ENCODE assay signal across 25 cellular contexts in the genomic region with DNA sequence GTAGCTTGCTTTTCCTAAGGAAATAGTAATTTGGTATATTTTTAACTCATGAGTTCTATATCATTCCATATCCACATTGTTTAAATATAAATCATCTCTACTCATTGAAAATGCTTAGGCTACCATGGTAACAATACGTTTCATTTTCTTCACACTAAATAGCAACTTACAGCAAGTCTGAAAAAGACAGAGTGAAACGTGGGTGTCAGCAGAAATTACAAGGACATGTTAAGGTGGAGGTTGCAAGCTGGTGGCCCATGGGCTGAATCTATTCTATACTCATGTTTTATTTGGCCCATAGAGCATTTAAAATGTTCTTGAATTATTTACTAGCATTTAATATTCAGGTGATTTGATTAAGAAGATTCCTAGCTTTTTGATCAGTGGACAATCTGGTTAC.
"Had no signal": no experiment of that assay in that cellular context is flagged by ENCODE, and none has a peak within 500 bp of the region (broad histone marks: within the 10 kb centered on the region; RNA-seq: fewer than 3 reads in every experiment).

No MANE protein-coding gene starts in this region.

- H3K4me2 ChIP-seq: hepatocyte had no signal

- H3K36me3 Mint-ChIP-seq: memory B cell; naive B cell; natural killer cell treated with Interleukin-12 subunit alpha and Interleukin-12 subunit beta and Interleukin-15 and Interleukin-18, amount 100 ng/mL, for 72 hours; stimulated activated memory B cell treated with anti-CD40 and anti-IgM and Interleukin-4, amounts not matched to agents 10 μg/mL and 1 μg/mL and 100 μg/mL, for 72 hours had no signal

- H3K4me1 Mint-ChIP-seq: memory B cell; naive B cell; stimulated activated memory B cell treated with anti-CD40 and anti-IgM and Interleukin-4, amounts not matched to agents 10 μg/mL and 1 μg/mL and 100 μg/mL, for 72 hours had no signal

- H3K4me1 ChIP-seq: gastroesophageal sphincter, tibial nerve, upper lobe of left lung had no signal

- H3K9me3 ChIP-seq: ovary, thoracic aorta, tibial nerve, upper lobe of left lung had no signal

- H3K4me3 Mint-ChIP-seq: memory B cell; naive B cell; natural killer cell treated with Interleukin-12 subunit alpha and Interleukin-12 subunit beta and Interleukin-15 and Interleukin-18, amount 100 ng/mL, for 72 hours; stimulated activated memory B cell treated with anti-CD40 and anti-IgM and Interleukin-4, amounts not matched to agents 10 μg/mL and 1 μg/mL and 100 μg/mL, for 72 hours had no signal

- H3K9me3 Mint-ChIP-seq: natural killer cell treated with Interleukin-12 subunit alpha and Interleukin-12 subunit beta and Interleukin-15 and Interleukin-18, amount 100 ng/mL, for 72 hours had no signal

- DNase-seq: central memory CD4-positive, alpha-beta T cell; dorsolateral prefrontal cortex; effector CD4-positive, alpha-beta T cell; heart left ventricle; kidney; naive B cell; occipital lobe; ovary; stimulated activated CD4-positive, alpha-beta T cell treated with anti-CD3 and anti-CD28 coated beads, Interleukin-2, amount 100 ng/mL, for 24 hours; stimulated activated CD4-positive, alpha-beta T cell treated with anti-CD3 and anti-CD28 coated beads, Interleukin-4, amount 100 ng/mL, for 24 hours; stimulated activated naive CD8-positive, alpha-beta T cell treated with anti-CD3 and anti-CD28 coated beads, Interleukin-15, Interleukin-2, amounts not matched to agents 100 U/mL and 50 U/mL, for 24 hours; substantia nigra; upper lobe of left lung had no signal

- H3K79me2 ChIP-seq: hepatocyte had no signal

- FAIRE-seq: colon, kidney, urothelium cell line had no signal

- H3K27ac Mint-ChIP-seq: memory B cell; naive B cell; natural killer cell treated with Interleukin-12 subunit alpha and Interleukin-12 subunit beta and Interleukin-15 and Interleukin-18, amount 100 ng/mL, for 72 hours; stimulated activated memory B cell treated with anti-CD40 and anti-IgM and Interleukin-4, amounts not matched to agents 10 μg/mL and 1 μg/mL and 100 μg/mL, for 72 hours had no signal

- H3K27me3 Mint-ChIP-seq: stimulated activated memory B cell treated with anti-CD40 and anti-IgM and Interleukin-4, amounts not matched to agents 10 μg/mL and 1 μg/mL and 100 μg/mL, for 72 hours had no signal

- H3K27me3 ChIP-seq: gastroesophageal sphincter, heart left ventricle, hepatocyte, ovary, tibial nerve, upper lobe of left lung had no signal

- ATAC-seq: gastroesophageal sphincter; heart left ventricle; left lobe of liver; natural killer cell treated with Interleukin-12 subunit alpha and Interleukin-12 subunit beta and Interleukin-15 and Interleukin-18, amount 100 ng/mL, for 72 hours; sciatic nerve; stimulated activated memory B cell treated with anti-CD40 and anti-IgM and Interleukin-4, amounts not matched to agents 10 μg/mL and 1 μg/mL and 100 μg/mL, for 72 hours; stimulated activated naive CD8-positive, alpha-beta T cell treated with anti-CD3 and anti-CD28 coated beads, Interleukin-15, Interleukin-2, amounts not matched to agents 100 U/mL and 50 U/mL, for 24 hours had no signal

- H3K27ac ChIP-seq: gastroesophageal sphincter, heart left ventricle, ovary, thoracic aorta, tibial nerve, upper lobe of left lung had no signal

- H2AFZ ChIP-seq: hepatocyte had no signal

- H3K4me3 ChIP-seq: dorsolateral prefrontal cortex, gastroesophageal sphincter, heart left ventricle, hepatocyte, lung, ovary, thoracic aorta, tibial nerve, upper lobe of left lung had no signal

- H3K36me3 ChIP-seq: gastroesophageal sphincter, heart left ventricle, ovary, thoracic aorta, tibial nerve, upper lobe of left lung had no signal
